In genomic region chr4:141395246-141395830, GRCh38 we compare ENCODE assay signal across 17 cellular contexts.
DNase-seq lines count a peak whose midpoint lies in the region; ATAC-seq and TF ChIP-seq lines count a peak whose summit lies in the region.
"Had no signal": no experiment of that assay in that cellular context is flagged by ENCODE, and none has a peak within 500 bp of the region (broad histone marks: within the 10 kb centered on the region; RNA-seq: fewer than 3 reads in every experiment).

No MANE protein-coding gene starts in this region.

- H2AFZ ChIP-seq in osteoblast (ENCODE audit: low read length), result no peak overlapping the region

- BruUV-seq in A673 (replicated peaks; lab: Mats Ljungman, UMichigan), result no TSS peak

- POLR2A ChIA-PET in RWPE1 (lab: Yijun Ruan, JAX; ENCODE audit: low non-redundant PET) (no interaction called here), A673 (lab: Charles Lee; ENCODE audit: low non-redundant PET) (no interaction called here)

- H3K4me3 ChIP-seq in choroid plexus epithelial cell (ENCODE audit: low read depth, low read length) (no peak overlapping the region), osteoblast (ENCODE audit: insufficient read depth, low read length) (no peak overlapping the region), A673 (ENCODE audit: low read depth, low read length, poor library complexity, severe bottlenecking) (no peak overlapping the region)

- no peak for ATAC-seq in GM18873 (IDR thresholded peaks at IDR 0.05; ENCODE audit: low FRiP score, unreplicated experiment)
- ATAC-seq: Panc1 had no signal

- H3K9me3 ChIP-seq in osteoblast (ENCODE audit: low read depth, low read length) (no peaks in the 10 kb centered on the region), A673 (ENCODE audit: low read depth, low read length, poor library complexity, severe bottlenecking) (no peaks in the 10 kb centered on the region)

- no peaks in the 10 kb centered on the region for H3K27me3 ChIP-seq in osteoblast (ENCODE audit: insufficient read depth, low read length)
- no peaks in the 10 kb centered on the region for H3K27me3 ChIP-seq in A673 (replicated peaks; ENCODE audit: insufficient read depth, low read depth, low read length, poor library complexity)

- DNase-seq in NCI-H1105 treated with DMSO at 0.1 percent for 48 hours (lab: John Stamatoyannopoulos, UW), result peak; percentile 7
- no peak for DNase-seq in NCI-H1105 (lab: John Stamatoyannopoulos, UW)
- peak; percentile 29 for DNase-seq in RWPE1 (ENCODE audit: low spot score)
- DNase-seq in choroid plexus epithelial cell (ENCODE audit: low read depth), result peak; percentile 16
- peak; percentile 8 for DNase-seq in osteoblast (ENCODE audit: insufficient read length, low spot score, missing footprints)
- no peak for DNase-seq in islet precursor cell
- no peak for DNase-seq in A673 (ENCODE audit: low spot score)
- DNase-seq: CD4-positive, alpha-beta memory T cell; H9; KG1; NCI-H187; NCI-H446 treated with DMSO at 0.1 percent for 48 hours; NCI-H774; SIG-M5 had no signal

- H3K27ac ChIP-seq in RWPE1, result no peak overlapping the region
- no peak overlapping the region for H3K27ac ChIP-seq in osteoblast (ENCODE audit: low read depth, low read length)
- H3K27ac ChIP-seq in A673 (ENCODE audit: low read depth, low read length, poor library complexity, severe bottlenecking), result no peak overlapping the region
- H3K27ac ChIP-seq: 22Rv1 had no signal

- H3K4me1 ChIP-seq in osteoblast (ENCODE audit: insufficient read depth, low read length), result no peaks in the 10 kb centered on the region
- H3K4me1 ChIP-seq in A673 (ENCODE audit: insufficient read depth, low read length, poor library complexity, severe bottlenecking), result no peaks in the 10 kb centered on the region

- CTCF ChIA-PET in RWPE1 (lab: Yijun Ruan, JAX), result interaction anchor here (0.6 kb wide), 1 partner anchor 197 kb away, joined by 3 read pairs; no protein-coding TSS in a partner anchor
- CTCF ChIA-PET in A673 (lab: Charles Lee), result no interaction called here

- TF ChIP-seq CTCF in RWPE1 (conservative IDR thresholded peaks at IDR 0.05; ENCODE audit: low read depth) (no peak), choroid plexus epithelial cell (conservative IDR thresholded peaks at IDR 0.05; ENCODE audit: low read depth, low read length) (no peak), osteoblast (IDR thresholded peaks at IDR 0.05; ENCODE audit: extremely low read depth, low read depth, low read length) (no peak), A673 (conservative IDR thresholded peaks at IDR 0.05; ENCODE audit: low read depth, low read length) (no peak)

- H3K79me2 ChIP-seq in osteoblast (ENCODE audit: insufficient read depth, low read length), result no peaks in the 10 kb centered on the region

- intact Hi-C loops in A673 (cut with micrococcal nuclease; ENCODE audit: unreplicated experiment), result no loop called here

- H3K36me3 ChIP-seq in osteoblast (ENCODE audit: insufficient read depth, low read length) (no peaks in the 10 kb centered on the region), A673 (ENCODE audit: insufficient read depth, low read length, poor library complexity, severe bottlenecking) (no peaks in the 10 kb centered on the region)

- H4K20me1 ChIP-seq in osteoblast (ENCODE audit: insufficient read depth, low read length), result no peaks in the 10 kb centered on the region

- no peak overlapping the region for H3K4me2 ChIP-seq in osteoblast (ENCODE audit: insufficient read depth, low read length)

Comparison
In these comparisons a context has a peak if more than half of its experiments do, and no peak if none do; other contexts are left out.
1. DNase-seq: peak in NCI-H1105 treated with DMSO at 0.1 percent for 48 hours (single experiment), RWPE1 (single experiment), choroid plexus epithelial cell (single experiment) and osteoblast (single experiment); none in NCI-H1105 (single experiment), islet precursor cell (single experiment) and A673 (single experiment).